ENCODE assay signal across 8 cellular contexts in genomic region chr12:32365473-32366064, GRCh38. TPM values are rescaled to one million over a fixed set of nuclear protein-coding genes. Genes with fewer than 3 reads are reported as not detected.
DNase-seq lines count a peak whose midpoint lies in the region; ATAC-seq and TF ChIP-seq lines count a peak whose summit lies in the region.

No MANE protein-coding gene starts in this region.

- no peak overlapping the region for H3K4me3 Mint-ChIP-seq in nephron progenitor cell

- ATAC-seq in HG03520 (IDR thresholded peaks at IDR 0.05; ENCODE audit: unreplicated experiment) (peak; percentile 68), HG02571 (IDR thresholded peaks at IDR 0.05; ENCODE audit: unreplicated experiment) (no peak)

- H3K4me2 ChIP-seq in fibroblast of lung (ENCODE audit: extremely low read depth, insufficient read depth, low read length) = no peak overlapping the region

- no peaks in the 10 kb centered on the region for H3K36me3 ChIP-seq in fibroblast of lung (ENCODE audit: control insufficient read depth, insufficient read depth, low read length)

- no peaks in the 10 kb centered on the region for H3K27me3 ChIP-seq in fibroblast of lung (ENCODE audit: control insufficient read depth, insufficient read depth, low read length)

- peaks cover 10% of the 10 kb centered on the region for H3K36me3 Mint-ChIP-seq in nephron progenitor cell (ENCODE audit: low read depth)

- DNase-seq in A172 (ENCODE audit: low spot score) = peak; percentile 78
- peak; percentile 55 for DNase-seq in GM10266 (ENCODE audit: extremely low spot score)
- DNase-seq in NCI-H524 (lab: John Stamatoyannopoulos, UW) = peak; percentile 30 to 70
- DNase-seq in activated CD4-positive, alpha-beta T cell treated with anti-CD3 and anti-CD28 coated beads, Interleukin-2, amount 50 U/mL, for 1 hour = peak; percentile 21
- peak; percentile 80 to 84 for DNase-seq in fibroblast of lung (ENCODE audit: low read depth in 2 of 2)
- peak; percentile 42 for DNase-seq in nephron progenitor cell

- H4K20me1 ChIP-seq in fibroblast of lung (ENCODE audit: control insufficient read depth, extremely low read depth, insufficient read depth, low read length) = no peaks in the 10 kb centered on the region

- H3K27ac Mint-ChIP-seq in nephron progenitor cell = no peak overlapping the region

- no peaks in the 10 kb centered on the region for H3K9me3 Mint-ChIP-seq in nephron progenitor cell

- H3K4me3 ChIP-seq in fibroblast of lung (replicated peaks in 1 of 4; ENCODE audit: control extremely low read depth in 1 of 4, insufficient read depth in 1 of 4, low read depth in 3 of 4, low read length in 4 of 4) = no peak overlapping the region

- H3K9ac ChIP-seq in fibroblast of lung (ENCODE audit: insufficient read depth, low read length) = no peak overlapping the region

- peak; percentile 70 for TF ChIP-seq CTCF in GM10266 (IDR thresholded peaks at IDR 0.05; ENCODE audit: control insufficient read depth, insufficient read depth, low read depth, missing control alignments)
- TF ChIP-seq CTCF in fibroblast of lung (conservative IDR thresholded peaks at IDR 0.05 in 1 of 2, IDR thresholded peaks at IDR 0.05 in 1 of 2; ENCODE audit: low read depth in 1 of 2, low read length in 2 of 2) = peak; percentile 76 to 86
- TF ChIP-seq CTCF in nephron progenitor cell (IDR thresholded peaks at IDR 0.05) = peak; percentile 88

- H3K4me1 ChIP-seq in fibroblast of lung (ENCODE audit: control insufficient read depth, extremely low read depth, insufficient read depth, low read length) = no peaks in the 10 kb centered on the region

- H3K79me2 ChIP-seq in fibroblast of lung (ENCODE audit: control insufficient read depth, insufficient read depth, low read length) = no peaks in the 10 kb centered on the region

- H3K4me1 Mint-ChIP-seq in nephron progenitor cell = peaks cover 11% of the 10 kb centered on the region

- H2AFZ ChIP-seq in fibroblast of lung (ENCODE audit: low read length) = no peak overlapping the region

- no peak overlapping the region for H3K27ac ChIP-seq in fibroblast of lung (ENCODE audit: insufficient read depth, low read length)

- peaks cover 4% of the 10 kb centered on the region for H3K27me3 Mint-ChIP-seq in nephron progenitor cell (ENCODE audit: low read depth, poor library complexity)

- H3K9me3 ChIP-seq in fibroblast of lung (ENCODE audit: control insufficient read depth, insufficient read depth, low read depth, low read length) = no peaks in the 10 kb centered on the region

RNA-seq across cellular contexts. Expression of gene FGD4, which starts 33.8 kb away (rescaled TPM):
- 0.69 and 2.3 TPM in 2 replicates for total RNA-seq in A172 (2014; rRNA removed; shearing (Covaris generic))
- total RNA-seq in fibroblast of lung = 2.3 and 7.6 TPM in 2 replicates
- 3.6 and 12.2 TPM in 2 replicates for polyA plus RNA-seq in fibroblast of lung
- 1.7 and 6.7 TPM in 2 replicates for polyA plus RNA-seq in fibroblast of lung (2012)
- 3.4 and 6.4 TPM in 2 replicates for polyA minus RNA-seq in fibroblast of lung (ENCODE audit: low replicate concordance)

Comparison
In these comparisons a context has a peak if more than half of its experiments do, and no peak if none do; other contexts are left out.
1. DNase-seq: peak in every context shown above with its lines; median percentile 82 in fibroblast of lung; 78 in A172; 55 in GM10266; 50 in NCI-H524; 42 in nephron progenitor cell; 21 in activated CD4-positive, alpha-beta T cell treated with anti-CD3 and anti-CD28 coated beads, Interleukin-2, amount 50 U/mL, for 1 hour.